1 cellular context compared by ENCODE assay signal in genomic region chr17:47650525-47651522, GRCh38.
TF ChIP-seq lines count a peak whose summit lies in the region.

No MANE protein-coding gene starts in this region.

TF ChIP-seq in K562, 482 proteins besides CTCF, POLR2A, EP300 and RAD21 (continued from another document and continues in another):
- no peak for TF ChIP-seq MLX (CRISPR knock-in tag; conservative IDR thresholded peaks at IDR 0.05)
- TF ChIP-seq CGGBP1 (CRISPR knock-in tag; IDR thresholded peaks at IDR 0.05), result no peak
- no peak for TF ChIP-seq NCOR1 (IDR thresholded peaks at IDR 0.05)
- peak; percentile 48 for TF ChIP-seq NCOA4 (IDR thresholded peaks at IDR 0.05; ENCODE audit: partially characterized antibody)
- TF ChIP-seq MNT (conservative IDR thresholded peaks at IDR 0.05), result peak; percentile 88 to 96
- 0 out of 2 replicates have a peak, but pooled peaks have one; percentile 36 for TF ChIP-seq ESRRA (IDR thresholded peaks at IDR 0.05; ENCODE audit: borderline replicate concordance, low read depth)
- no peak for TF ChIP-seq ZNF586 (CRISPR knock-in tag; conservative IDR thresholded peaks at IDR 0.05)
- TF ChIP-seq KAT8 (IDR thresholded peaks at IDR 0.05; ENCODE audit: low read depth), result no peak
- TF ChIP-seq SMAD1 (IDR thresholded peaks at IDR 0.05; ENCODE audit: low read depth, low read length, partially characterized antibody), result no peak
- TF ChIP-seq CREB3 (tag; conservative IDR thresholded peaks at IDR 0.05; ENCODE audit: low read depth), result no peak
- TF ChIP-seq FOXK1 (CRISPR knock-in tag; IDR thresholded peaks at IDR 0.05; ENCODE audit: borderline replicate concordance), result no peak
- TF ChIP-seq SP2 (IDR thresholded peaks at IDR 0.05; ENCODE audit: extremely low read depth, low read depth, low read length, poor library complexity, severe bottlenecking), result peak; percentile 81
- no peak for TF ChIP-seq NFE2L1 (tag; IDR thresholded peaks at IDR 0.05; ENCODE audit: borderline replicate concordance, low read depth)
- peak; percentile 43 for TF ChIP-seq POLR2B (IDR thresholded peaks at IDR 0.05; ENCODE audit: low read depth, partially characterized antibody)
- no peak for TF ChIP-seq BRD4 (IDR thresholded peaks at IDR 0.05)
- TF ChIP-seq NONO (IDR thresholded peaks at IDR 0.05; ENCODE audit: low read depth in 2 of 2, low read length in 1 of 2), result no peak
- TF ChIP-seq MYC (IDR thresholded peaks at IDR 0.05; ENCODE audit: low read depth, low read length), result peak; percentile 98
- TF ChIP-seq MYC (CRISPR knock-in tag; IDR thresholded peaks at IDR 0.05; ENCODE audit: borderline replicate concordance, low read depth), result peak; percentile 90; the same call in 1 of the 2 replicates
- TF ChIP-seq EZH2 (IDR thresholded peaks at IDR 0.05; ENCODE audit: borderline replicate concordance, low read depth, low read length), result no peak
- TF ChIP-seq ZBTB17 (CRISPR knock-in tag; IDR thresholded peaks at IDR 0.05), result no peak
- TF ChIP-seq ATF6 (CRISPR knock-in tag; IDR thresholded peaks at IDR 0.05), result no peak
- no peak for TF ChIP-seq STAT5A (IDR thresholded peaks at IDR 0.05; ENCODE audit: borderline replicate concordance, low read length)
- TF ChIP-seq ZNF511 (CRISPR knock-in tag; IDR thresholded peaks at IDR 0.05), result no peak
- TF ChIP-seq ARID3B (CRISPR knock-in tag; IDR thresholded peaks at IDR 0.05; ENCODE audit: borderline replicate concordance), result no peak
- TF ChIP-seq RERE (CRISPR knock-in tag; IDR thresholded peaks at IDR 0.05; ENCODE audit: borderline replicate concordance), result no peak
- peak; percentile 90 to 97 for TF ChIP-seq MAZ (CRISPR knock-in tag; conservative IDR thresholded peaks at IDR 0.05 in 1 of 2, IDR thresholded peaks at IDR 0.05 in 1 of 2)
- no peak for TF ChIP-seq CCAR2 (IDR thresholded peaks at IDR 0.05; ENCODE audit: low read depth, low read length)
- no peak for TF ChIP-seq DNMT1 (IDR thresholded peaks at IDR 0.05)
- TF ChIP-seq KLF1 (tag; IDR thresholded peaks at IDR 0.05), result no peak
- TF ChIP-seq HCFC1 (IDR thresholded peaks at IDR 0.05; ENCODE audit: low read depth, low read length), result peak; percentile 36; the same call in 1 of the 2 replicates
- TF ChIP-seq ID3 (CRISPR knock-in tag; IDR thresholded peaks at IDR 0.05), result no peak
- no peak for TF ChIP-seq ID3 (tag; IDR thresholded peaks at IDR 0.05)
- no peak for TF ChIP-seq ZNF717 (CRISPR knock-in tag; IDR thresholded peaks at IDR 0.05)
- TF ChIP-seq ZNF639 (CRISPR knock-in tag; conservative IDR thresholded peaks at IDR 0.05 in 1 of 2, IDR thresholded peaks at IDR 0.05 in 1 of 2), result no peak
- no peak for TF ChIP-seq HES1 (IDR thresholded peaks at IDR 0.05; ENCODE audit: low read depth)
- no peak for TF ChIP-seq ZNF551 (CRISPR knock-in tag; IDR thresholded peaks at IDR 0.05)
- peak; percentile 47; the same call in 1 of the 2 replicates for TF ChIP-seq ATF7 (IDR thresholded peaks at IDR 0.05)
- TF ChIP-seq DLX4 (CRISPR knock-in tag; IDR thresholded peaks at IDR 0.05), result no peak
